In genomic region chrX:142428916-142429315, GRCh38 we compare ENCODE assay signal across 24 cellular contexts.
DNase-seq lines count a peak whose midpoint lies in the region; ATAC-seq, FAIRE-seq and TF ChIP-seq lines count a peak whose summit lies in the region.
"Had no signal": no experiment of that assay in that cellular context is flagged by ENCODE, and none has a peak within 500 bp of the region (broad histone marks: within the 10 kb centered on the region; RNA-seq: fewer than 3 reads in every experiment).

No MANE protein-coding gene starts in this region.

- H3K27me3 Mint-ChIP-seq in astrocyte (ENCODE audit: low read depth, unreplicated experiment), result no peaks in the 10 kb centered on the region
- H3K27me3 Mint-ChIP-seq: B cell; CD4-positive, CD25-positive, alpha-beta regulatory T cell had no signal

- no peaks in the 10 kb centered on the region for H3K27me3 ChIP-seq in astrocyte (ENCODE audit: insufficient read depth, low read length)
- H3K27me3 ChIP-seq in left lung, result no peaks in the 10 kb centered on the region

- no peak overlapping the region for H3K9ac ChIP-seq in astrocyte (ENCODE audit: low read length)
- H3K9ac ChIP-seq: BLaER1 had no signal

- DNase-seq in DMS53 (lab: John Stamatoyannopoulos, UW), result peak; percentile 3
- DNase-seq in DMS53 treated with DMSO at 0.1 percent for 48 hours (lab: John Stamatoyannopoulos, UW; ENCODE audit: unreplicated experiment), result no peak
- no peak for DNase-seq in astrocyte (ENCODE audit: low read depth)
- DNase-seq in left lung, result no peak
- DNase-seq in renal cortical epithelial cell (ENCODE audit: low read depth), result peak; percentile 0
- DNase-seq in UCSD-AML1 (lab: John Stamatoyannopoulos, UW; ENCODE audit: unreplicated experiment), result no peak
- DNase-seq in cardiac septum (ENCODE audit: low spot score), result no peak
- no peak for DNase-seq in cerebellum (ENCODE audit: low spot score)
- DNase-seq: Caco-2; CD4-positive, CD25-positive, alpha-beta regulatory T cell; CD8-positive, alpha-beta T cell; DMS153; DMS79 treated with DMSO at 0.1 percent for 48 hours; GF-D8; H7; HCEC 1CT had no signal

- H3K4me1 ChIP-seq in astrocyte (ENCODE audit: insufficient read depth, low read length) (no peaks in the 10 kb centered on the region), left lung (no peaks in the 10 kb centered on the region)
- H3K4me1 ChIP-seq: BLaER1, Caco-2 had no signal

- H3K9me3 Mint-ChIP-seq in astrocyte (ENCODE audit: unreplicated experiment), result peaks cover 2% of the 10 kb centered on the region

- no peaks in the 10 kb centered on the region for H3K36me3 ChIP-seq in astrocyte (ENCODE audit: insufficient read depth, low read length)
- no peaks in the 10 kb centered on the region for H3K36me3 ChIP-seq in left lung
- H3K36me3 ChIP-seq: BLaER1 had no signal

- H4K20me1 ChIP-seq in astrocyte (ENCODE audit: insufficient read depth, low read length), result no peaks in the 10 kb centered on the region
- H4K20me1 ChIP-seq: BLaER1 had no signal

- H3K36me3 Mint-ChIP-seq in astrocyte (ENCODE audit: low read depth, unreplicated experiment), result no peaks in the 10 kb centered on the region
- H3K36me3 Mint-ChIP-seq: CD4-positive, CD25-positive, alpha-beta regulatory T cell; CD8-positive, alpha-beta T cell had no signal

- H3K27ac Mint-ChIP-seq in astrocyte (ENCODE audit: unreplicated experiment), result no peak overlapping the region
- H3K27ac Mint-ChIP-seq: B cell; CD4-positive, CD25-positive, alpha-beta regulatory T cell; CD8-positive, alpha-beta T cell; GM23338 had no signal

- intact Hi-C loops in left lung (cut with DNase I), result no loop called here
- intact Hi-C loops in cardiac septum (cut with DNase I), result no loop called here

- H3K79me2 ChIP-seq in astrocyte (ENCODE audit: insufficient read depth, low read length), result no peaks in the 10 kb centered on the region

- H3K4me2 ChIP-seq in astrocyte (ENCODE audit: low read length), result no peak overlapping the region
- H3K4me2 ChIP-seq: BLaER1, GM23338 had no signal

- ATAC-seq in left lung, result peak; percentile 88
- ATAC-seq: CD8-positive, alpha-beta T cell; GM23338 had no signal

- H3K4me1 Mint-ChIP-seq in astrocyte (ENCODE audit: low read depth, unreplicated experiment), result no peaks in the 10 kb centered on the region
- H3K4me1 Mint-ChIP-seq: B cell; CD4-positive, CD25-positive, alpha-beta regulatory T cell; GM23338 had no signal

- no peak overlapping the region for H2AFZ ChIP-seq in astrocyte (ENCODE audit: low read depth, low read length)
- H2AFZ ChIP-seq: GM23338 had no signal

- H3K27ac ChIP-seq in astrocyte (ENCODE audit: low read depth, low read length), result no peak overlapping the region
- no peak overlapping the region for H3K27ac ChIP-seq in left lung
- H3K27ac ChIP-seq: 22Rv1, BLaER1, C4-2B had no signal

- peak; percentile 59 for FAIRE-seq in astrocyte (lab: Jason Lieb, UNC)
- FAIRE-seq: A204.1, GM12891, GM18507 had no signal

- TF ChIP-seq CTCF in astrocyte (IDR thresholded peaks at IDR 0.05; ENCODE audit: insufficient read depth, low read depth, low read length) (no peak), left lung (IDR thresholded peaks at IDR 0.05) (no peak)

- H3K9me3 ChIP-seq in astrocyte (ENCODE audit: insufficient read depth, low read depth, low read length) (no peaks in the 10 kb centered on the region), left lung (no peaks in the 10 kb centered on the region)
- H3K9me3 ChIP-seq: Caco-2 had no signal

- no peak overlapping the region for H3K4me3 ChIP-seq in astrocyte (ENCODE audit: insufficient read depth, low read depth, low read length)
- no peak overlapping the region for H3K4me3 ChIP-seq in left lung
- H3K4me3 ChIP-seq: BLaER1, GM23338 had no signal

- H3K4me3 Mint-ChIP-seq in astrocyte (ENCODE audit: unreplicated experiment), result no peak overlapping the region
- H3K4me3 Mint-ChIP-seq: B cell; CD4-positive, CD25-positive, alpha-beta regulatory T cell; CD8-positive, alpha-beta T cell; GM23338 had no signal

Comparison
In these comparisons a context has a peak if more than half of its experiments do, and no peak if none do; other contexts are left out.
1. DNase-seq: peak in DMS53 (single experiment) and renal cortical epithelial cell (single experiment); none in DMS53 treated with DMSO at 0.1 percent for 48 hours (single experiment), astrocyte (single experiment), left lung (0 of 2), UCSD-AML1 (single experiment), cardiac septum (single experiment) and cerebellum (single experiment).